Comparison of ENCODE assay signal across 22 cellular contexts in genomic region chr12:128980623-128981022, GRCh38.
DNase-seq lines count a peak whose midpoint lies in the region; ATAC-seq, FAIRE-seq and TF ChIP-seq lines count a peak whose summit lies in the region.
"Had no signal": no experiment of that assay in that cellular context is flagged by ENCODE, and none has a peak within 500 bp of the region (broad histone marks: within the 10 kb centered on the region; RNA-seq: fewer than 3 reads in every experiment).

No MANE protein-coding gene starts in this region.

- FAIRE-seq in K562 (lab: Jason Lieb, UNC), result peak; percentile 62
- FAIRE-seq: A204.1, G401.6, GM12892, GM19239, H54 had no signal

- BruUV-seq in K562 (replicated peaks; lab: Mats Ljungman, UMichigan), result no TSS peak

- no peak overlapping the region for H3K4me3 ChIP-seq in K562
- no peak overlapping the region for H3K4me3 ChIP-seq in gastroesophageal sphincter
- H3K4me3 ChIP-seq: BLaER1, GM23338, HAP-1 had no signal

- TF ChIP-seq POLR2A in K562 (conservative IDR thresholded peaks at IDR 0.05) (no peak), gastroesophageal sphincter (IDR thresholded peaks at IDR 0.05) (no peak)

- CTCF ChIA-PET in K562 (lab: Yijun Ruan, JAX; ENCODE audit: low intra/inter-chr PET ratio), result no interaction called here

- TF ChIP-seq EP300 in K562 (IDR thresholded peaks at IDR 0.05; ENCODE audit: low read length) (no peak), gastroesophageal sphincter (IDR thresholded peaks at IDR 0.05) (no peak)

- H4K20me1 ChIP-seq in K562 (replicated peaks; ENCODE audit: control insufficient read depth, insufficient read depth, low read length), result no peaks in the 10 kb centered on the region
- H4K20me1 ChIP-seq: BLaER1 had no signal

- WGBS in K562 (ENCODE audit: insufficient coverage, low coverage, missing lambda C conversion rate), result 8% methylated on average over 15 of the region's 15 CpGs
- 77 to 100% methylated on average over 1 to 11 of the region's 15 CpGs for WGBS in gastroesophageal sphincter (ENCODE audit: low coverage in 1 of 2), 2 donors

- no peaks in the 10 kb centered on the region for H3K79me2 ChIP-seq in K562 (ENCODE audit: control insufficient read depth, insufficient read depth, low read length)

- peaks cover 3% of the 10 kb centered on the region for H3K9me1 ChIP-seq in K562 (ENCODE audit: control insufficient read depth, insufficient read depth, low read length)

- H3K27ac ChIP-seq in K562 (ENCODE audit: extremely low read depth, low read depth, low read length) (no peak overlapping the region), gastroesophageal sphincter (no peak overlapping the region)
- H3K27ac ChIP-seq: 22Rv1, BLaER1, C4-2B had no signal

- H3K36me3 ChIP-seq in K562 (ENCODE audit: control insufficient read depth, insufficient read depth, low read length) (no peaks in the 10 kb centered on the region), gastroesophageal sphincter (no peaks in the 10 kb centered on the region)
- H3K36me3 ChIP-seq: HAP-1 had no signal

- H3K9ac ChIP-seq in K562 (ENCODE audit: insufficient read depth in 1 of 2, low read depth in 2 of 2, low read length in 2 of 2), result no peak overlapping the region
- H3K9ac ChIP-seq: BLaER1 had no signal

- TF ChIP-seq RAD21 in K562 (CRISPR knock-in tag; conservative IDR thresholded peaks at IDR 0.05 in 1 of 2, IDR thresholded peaks at IDR 0.05 in 1 of 2), result no peak

- intact Hi-C loops in K562 (cut with micrococcal nuclease), result no loop called here

- no peak overlapping the region for H3K4me2 ChIP-seq in K562 (ENCODE audit: insufficient read depth, low read length)
- H3K4me2 ChIP-seq: BLaER1, GM23338 had no signal

- in situ Hi-C loops in K562 (cut with MboI), result no loop called here

- POLR2A ChIA-PET in K562 (lab: Yijun Ruan, JAX), result no interaction called here

- peaks cover 0 to 4% of the 10 kb centered on the region in 2 experiments; a peak in 1 of 5 replicates for H3K4me1 ChIP-seq in K562 (replicated peaks in 1 of 2; ENCODE audit: control insufficient read depth in 2 of 2, insufficient read depth in 2 of 2, low read length in 2 of 2)
- H3K4me1 ChIP-seq in gastroesophageal sphincter, result no peaks in the 10 kb centered on the region
- H3K4me1 ChIP-seq: Caco-2, HAP-1 had no signal

- ATAC-seq in K562 (peak; percentile 85), gastroesophageal sphincter (no peak)
- ATAC-seq: CD8-positive, alpha-beta T cell; GM23338 had no signal

- H3K27me3 ChIP-seq in K562 (ENCODE audit: control insufficient read depth in 2 of 2, insufficient read depth in 2 of 2, low read length in 2 of 2), result peaks cover 21 to 91% of the 10 kb centered on the region in 2 experiments
- peaks cover 60% of the 10 kb centered on the region for H3K27me3 ChIP-seq in gastroesophageal sphincter
- H3K27me3 ChIP-seq: BLaER1 had no signal

- TF ChIP-seq CTCF in K562 (IDR thresholded peaks at IDR 0.05 in 2 of 3, conservative IDR thresholded peaks at IDR 0.05 in 1 of 3; ENCODE audit: insufficient read depth in 2 of 3, low read depth in 1 of 3, low read length in 3 of 3) (no peak), gastroesophageal sphincter (IDR thresholded peaks at IDR 0.05) (no peak)

- H3K9me3 ChIP-seq in K562 (replicated peaks; ENCODE audit: control insufficient read depth, insufficient read depth, low read depth, low read length) (no peaks in the 10 kb centered on the region), gastroesophageal sphincter (no peaks in the 10 kb centered on the region)
- H3K9me3 ChIP-seq: BLaER1, Caco-2, HAP-1 had no signal

- H2AFZ ChIP-seq in K562 (ENCODE audit: low read depth, low read length), result no peak overlapping the region
- H2AFZ ChIP-seq: GM23338 had no signal

- DNase-seq in NCI-H748 (lab: John Stamatoyannopoulos, UW; ENCODE audit: unreplicated experiment) (peak; percentile 35), NCI-H748 treated with DMSO at 0.1 percent for 48 hours (lab: John Stamatoyannopoulos, UW) (no peak), K562 (ENCODE audit: extremely low read depth in 1 of 4, low spot score in 3 of 4) (peak; percentile 35 to 57 (median 52)), retina (peak; percentile 32), GDM1 (lab: John Stamatoyannopoulos, UW) (no peak)
- DNase-seq: Caco-2; CD4-positive, CD25-positive, alpha-beta regulatory T cell; CD8-positive, alpha-beta T cell; DMS153; DND-41; HFFc6 had no signal

TF ChIP-seq in K562, 482 proteins besides CTCF, POLR2A, EP300 and RAD21 (continues in another document):
- TF ChIP-seq, protein P1, sequence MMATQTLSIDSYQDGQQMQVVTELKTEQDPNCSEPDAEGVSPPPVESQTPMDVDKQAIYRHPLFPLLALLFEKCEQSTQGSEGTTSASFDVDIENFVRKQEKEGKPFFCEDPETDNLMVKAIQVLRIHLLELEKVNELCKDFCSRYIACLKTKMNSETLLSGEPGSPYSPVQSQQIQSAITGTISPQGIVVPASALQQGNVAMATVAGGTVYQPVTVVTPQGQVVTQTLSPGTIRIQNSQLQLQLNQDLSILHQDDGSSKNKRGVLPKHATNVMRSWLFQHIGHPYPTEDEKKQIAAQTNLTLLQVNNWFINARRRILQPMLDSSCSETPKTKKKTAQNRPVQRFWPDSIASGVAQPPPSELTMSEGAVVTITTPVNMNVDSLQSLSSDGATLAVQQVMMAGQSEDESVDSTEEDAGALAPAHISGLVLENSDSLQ (IDR thresholded peaks at IDR 0.05), result peak; percentile 93
- TF ChIP-seq TRIM28 (IDR thresholded peaks at IDR 0.05), result no peak
- no peak for TF ChIP-seq PURB (CRISPR knock-in tag; IDR thresholded peaks at IDR 0.05; ENCODE audit: low read depth)
- TF ChIP-seq RFX7 (CRISPR knock-in tag; IDR thresholded peaks at IDR 0.05), result no peak
- no peak for TF ChIP-seq CHCHD3 (CRISPR knock-in tag; IDR thresholded peaks at IDR 0.05)
- no peak for TF ChIP-seq NKRF (IDR thresholded peaks at IDR 0.05; ENCODE audit: borderline replicate concordance)
- TF ChIP-seq, protein P2, sequence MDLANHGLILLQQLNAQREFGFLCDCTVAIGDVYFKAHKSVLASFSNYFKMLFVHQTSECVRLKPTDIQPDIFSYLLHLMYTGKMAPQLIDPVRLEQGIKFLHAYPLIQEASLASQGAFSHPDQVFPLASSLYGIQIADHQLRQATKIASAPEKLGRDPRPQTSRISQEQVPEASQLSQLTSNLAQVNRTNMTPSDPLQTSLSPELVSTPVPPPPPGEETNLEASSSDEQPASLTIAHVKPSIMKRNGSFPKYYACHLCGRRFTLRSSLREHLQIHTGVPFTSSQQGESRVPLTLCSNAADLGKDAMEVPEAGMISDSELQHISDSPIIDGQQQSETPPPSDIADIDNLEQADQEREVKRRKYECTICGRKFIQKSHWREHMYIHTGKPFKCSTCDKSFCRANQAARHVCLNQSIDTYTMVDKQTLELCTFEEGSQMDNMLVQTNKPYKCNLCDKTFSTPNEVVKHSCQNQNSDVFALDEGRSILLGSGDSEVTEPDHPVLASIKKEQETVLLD (IDR thresholded peaks at IDR 0.05), result no peak
- TF ChIP-seq SP2 (IDR thresholded peaks at IDR 0.05; ENCODE audit: extremely low read depth, low read depth, low read length, poor library complexity, severe bottlenecking), result no peak
- no peak for TF ChIP-seq KLF13 (tag; IDR thresholded peaks at IDR 0.05; ENCODE audit: borderline replicate concordance, low read depth)
- TF ChIP-seq ZNF174 (CRISPR knock-in tag; IDR thresholded peaks at IDR 0.05), result no peak
- no peak for TF ChIP-seq TOE1 (IDR thresholded peaks at IDR 0.05; ENCODE audit: borderline replicate concordance)
- no peak for TF ChIP-seq TOE1 (CRISPR knock-in tag; IDR thresholded peaks at IDR 0.05; ENCODE audit: borderline replicate concordance, low read depth)
- no peak for TF ChIP-seq SRSF1 (IDR thresholded peaks at IDR 0.05; ENCODE audit: low read depth, low read length)
- TF ChIP-seq ZNF785 (CRISPR knock-in tag; IDR thresholded peaks at IDR 0.05), result no peak
- 0 out of 4 replicates have a peak, but pooled peaks of 1 of the 2 experiments have one; percentile 38 for TF ChIP-seq RCOR1 (IDR thresholded peaks at IDR 0.05; ENCODE audit: borderline replicate concordance in 1 of 2, low read depth in 2 of 2, low read length in 2 of 2)
- no peak for TF ChIP-seq PBX2 (CRISPR knock-in tag; IDR thresholded peaks at IDR 0.05; ENCODE audit: low read depth)
- peak; percentile 56; the same call in 1 of the 2 replicates for TF ChIP-seq PBX2 (tag; conservative IDR thresholded peaks at IDR 0.05; ENCODE audit: low read depth)

Comparison
In these comparisons a context has a peak if more than half of its experiments do, and no peak if none do; other contexts are left out.
1. DNase-seq: peak in NCI-H748 (single experiment), K562 (4 of 4) and retina (single experiment); none in NCI-H748 treated with DMSO at 0.1 percent for 48 hours (single experiment) and GDM1 (single experiment).